In the genomic region with DNA sequence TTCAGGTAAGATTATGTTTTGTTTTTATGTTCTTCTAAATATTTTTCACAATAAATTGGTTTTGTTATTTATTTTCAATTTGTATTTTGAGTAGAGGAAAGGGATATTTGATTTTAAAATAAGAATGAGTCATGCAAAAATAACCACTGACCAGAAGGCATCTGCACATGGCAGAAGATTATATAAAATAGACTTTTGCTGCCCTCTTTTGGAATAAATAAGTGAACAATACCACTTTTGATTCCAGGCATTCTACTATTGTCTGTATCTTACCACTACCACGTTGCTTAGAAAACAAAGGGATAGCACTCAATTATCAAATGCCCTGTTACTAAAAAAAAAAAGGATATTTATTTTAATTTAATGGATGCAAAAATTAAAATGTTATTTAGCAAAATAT, we compare ENCODE assay signal across 11 cellular contexts.
DNase-seq lines count a peak whose midpoint lies in the region; ATAC-seq and TF ChIP-seq lines count a peak whose summit lies in the region.
"Had no signal": no experiment of that assay in that cellular context is flagged by ENCODE, and none has a peak within 500 bp of the region (broad histone marks: within the 10 kb centered on the region; RNA-seq: fewer than 3 reads in every experiment).

No MANE protein-coding gene starts in this region.

- no peaks in the 10 kb centered on the region for H3K79me2 ChIP-seq in Karpas-422 (ENCODE audit: low read length)

- no peak overlapping the region for H3K4me3 Mint-ChIP-seq in CD8-positive, alpha-beta memory T cell
- H3K4me3 Mint-ChIP-seq: activated naive CD8-positive, alpha-beta T cell; CD4-positive, CD25-positive, alpha-beta regulatory T cell had no signal

- H3K4me1 Mint-ChIP-seq in CD8-positive, alpha-beta memory T cell = no peaks in the 10 kb centered on the region
- H3K4me1 Mint-ChIP-seq: CD4-positive, CD25-positive, alpha-beta regulatory T cell had no signal

- H3K4me1 ChIP-seq in Karpas-422 (ENCODE audit: low read length) = no peaks in the 10 kb centered on the region
- H3K4me1 ChIP-seq in CD8-positive, alpha-beta memory T cell (ENCODE audit: insufficient read depth, low read length) = no peaks in the 10 kb centered on the region
- H3K4me1 ChIP-seq: right lobe of liver had no signal

- no peaks in the 10 kb centered on the region for H4K20me1 ChIP-seq in Karpas-422 (ENCODE audit: insufficient read depth, low read depth, low read length)

- H2AFZ ChIP-seq in Karpas-422 (ENCODE audit: low read length) = no peak overlapping the region

- H3K27me3 ChIP-seq in Karpas-422 (ENCODE audit: low read length) = no peaks in the 10 kb centered on the region
- H3K27me3 ChIP-seq in CD8-positive, alpha-beta memory T cell (ENCODE audit: insufficient read depth, low read length, poor library complexity, severe bottlenecking) = no peaks in the 10 kb centered on the region
- H3K27me3 ChIP-seq: right lobe of liver had no signal

- H3K9me2 ChIP-seq in Karpas-422 (replicated peaks; ENCODE audit: insufficient read depth, low read length) = no peaks in the 10 kb centered on the region

- TF ChIP-seq CTCF in AG10803 (conservative IDR thresholded peaks at IDR 0.05; ENCODE audit: low read length) = no peak

- H3K9me3 Mint-ChIP-seq in CD8-positive, alpha-beta memory T cell = no peaks in the 10 kb centered on the region

- peaks cover 6 to 19% of the 10 kb centered on the region in 2 donors for H3K27me3 Mint-ChIP-seq in CD8-positive, alpha-beta memory T cell
- H3K27me3 Mint-ChIP-seq: CD4-positive, CD25-positive, alpha-beta regulatory T cell had no signal

- H3K27ac Mint-ChIP-seq in CD8-positive, alpha-beta memory T cell = no peak overlapping the region
- H3K27ac Mint-ChIP-seq: activated naive CD8-positive, alpha-beta T cell; CD4-positive, CD25-positive, alpha-beta regulatory T cell had no signal

- POLR2A ChIA-PET in CD8-positive, alpha-beta memory T cell (lab: Charles Lee) = no interaction called here

- H3K36me3 Mint-ChIP-seq in CD8-positive, alpha-beta memory T cell = no peaks in the 10 kb centered on the region
- H3K36me3 Mint-ChIP-seq: activated naive CD8-positive, alpha-beta T cell; CD4-positive, CD25-positive, alpha-beta regulatory T cell had no signal

- no peak for ATAC-seq in GM21515 (IDR thresholded peaks at IDR 0.05; ENCODE audit: unreplicated experiment)

- H3K4me3 ChIP-seq in AG10803 (ENCODE audit: low read length) (no peak overlapping the region), Karpas-422 (ENCODE audit: low read length) (no peak overlapping the region)
- no peak overlapping the region for H3K4me3 ChIP-seq in CD8-positive, alpha-beta memory T cell (ENCODE audit: low read length)
- H3K4me3 ChIP-seq: right lobe of liver had no signal

- H3K9me3 ChIP-seq in Karpas-422 (ENCODE audit: low read length) = no peaks in the 10 kb centered on the region
- H3K9me3 ChIP-seq in CD8-positive, alpha-beta memory T cell (ENCODE audit: low read length) = no peaks in the 10 kb centered on the region
- H3K9me3 ChIP-seq: right lobe of liver had no signal

- no peak overlapping the region for H3K9ac ChIP-seq in Karpas-422 (ENCODE audit: low read length)

- no peak overlapping the region for H3K27ac ChIP-seq in Karpas-422 (ENCODE audit: low read length)
- H3K27ac ChIP-seq in CD8-positive, alpha-beta memory T cell (ENCODE audit: low read depth, low read length) = no peak overlapping the region
- H3K27ac ChIP-seq: right lobe of liver had no signal

- no peak overlapping the region for H3K4me2 ChIP-seq in Karpas-422 (ENCODE audit: low read depth, low read length, poor library complexity, severe bottlenecking)

- DNase-seq in AG10803 (ENCODE audit: low read depth) = peak; percentile 3
- DNase-seq in Karpas-422 = peak; percentile 48
- DNase-seq in NCI-H748 treated with DMSO at 0.1 percent for 48 hours (lab: John Stamatoyannopoulos, UW) = peak; percentile 95
- peak; percentile 37 for DNase-seq in globus pallidus (ENCODE audit: low spot score)
- no peak for DNase-seq in CD8-positive, alpha-beta memory T cell
- no peak for DNase-seq in stimulated activated CD4-positive, alpha-beta T cell treated with anti-CD3 and anti-CD28 coated beads, Interleukin-15, amount 100 ng/mL, for 24 hours
- no peak for DNase-seq in stimulated activated CD4-positive, alpha-beta T cell treated with anti-CD3 and anti-CD28 coated beads, Interleukin-4, amount 100 ng/mL, for 1 hour
- DNase-seq: CD4-positive, CD25-positive, alpha-beta regulatory T cell; right lobe of liver had no signal

- H3K36me3 ChIP-seq in Karpas-422 (ENCODE audit: insufficient read depth, low read length) = no peaks in the 10 kb centered on the region
- no peaks in the 10 kb centered on the region for H3K36me3 ChIP-seq in CD8-positive, alpha-beta memory T cell (ENCODE audit: insufficient read depth, low read length)
- H3K36me3 ChIP-seq: right lobe of liver had no signal

- CTCF ChIA-PET in CD8-positive, alpha-beta memory T cell (lab: Charles Lee) = no interaction called here

Comparison
In these comparisons a context has a peak if more than half of its experiments do, and no peak if none do; other contexts are left out.
1. DNase-seq: peak in AG10803 (single experiment), Karpas-422 (single experiment), NCI-H748 treated with DMSO at 0.1 percent for 48 hours (single experiment) and globus pallidus (single experiment); none in CD8-positive, alpha-beta memory T cell (0 of 5), stimulated activated CD4-positive, alpha-beta T cell treated with anti-CD3 and anti-CD28 coated beads, Interleukin-15, amount 100 ng/mL, for 24 hours (single experiment) and stimulated activated CD4-positive, alpha-beta T cell treated with anti-CD3 and anti-CD28 coated beads, Interleukin-4, amount 100 ng/mL, for 1 hour (single experiment).